ENCODE assay signal across 1 cellular context in genomic region chr1:198158766-198159589, GRCh38.
TF ChIP-seq lines count a peak whose summit lies in the region.

No MANE protein-coding gene starts in this region.

TF ChIP-seq in HepG2, 621 proteins besides CTCF, POLR2A, EP300 and RAD21 (continued from another document and continues in another):
- TF ChIP-seq, protein P1, sequence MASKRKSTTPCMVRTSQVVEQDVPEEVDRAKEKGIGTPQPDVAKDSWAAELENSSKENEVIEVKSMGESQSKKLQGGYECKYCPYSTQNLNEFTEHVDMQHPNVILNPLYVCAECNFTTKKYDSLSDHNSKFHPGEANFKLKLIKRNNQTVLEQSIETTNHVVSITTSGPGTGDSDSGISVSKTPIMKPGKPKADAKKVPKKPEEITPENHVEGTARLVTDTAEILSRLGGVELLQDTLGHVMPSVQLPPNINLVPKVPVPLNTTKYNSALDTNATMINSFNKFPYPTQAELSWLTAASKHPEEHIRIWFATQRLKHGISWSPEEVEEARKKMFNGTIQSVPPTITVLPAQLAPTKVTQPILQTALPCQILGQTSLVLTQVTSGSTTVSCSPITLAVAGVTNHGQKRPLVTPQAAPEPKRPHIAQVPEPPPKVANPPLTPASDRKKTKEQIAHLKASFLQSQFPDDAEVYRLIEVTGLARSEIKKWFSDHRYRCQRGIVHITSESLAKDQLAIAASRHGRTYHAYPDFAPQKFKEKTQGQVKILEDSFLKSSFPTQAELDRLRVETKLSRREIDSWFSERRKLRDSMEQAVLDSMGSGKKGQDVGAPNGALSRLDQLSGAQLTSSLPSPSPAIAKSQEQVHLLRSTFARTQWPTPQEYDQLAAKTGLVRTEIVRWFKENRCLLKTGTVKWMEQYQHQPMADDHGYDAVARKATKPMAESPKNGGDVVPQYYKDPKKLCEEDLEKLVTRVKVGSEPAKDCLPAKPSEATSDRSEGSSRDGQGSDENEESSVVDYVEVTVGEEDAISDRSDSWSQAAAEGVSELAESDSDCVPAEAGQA (IDR thresholded peaks at IDR 0.05; ENCODE audit: low read depth): no peak
- TF ChIP-seq, protein P1 (CRISPR knock-in tag; IDR thresholded peaks at IDR 0.05; ENCODE audit: borderline replicate concordance): no peak
- TF ChIP-seq DNMT1 (CRISPR knock-in tag; IDR thresholded peaks at IDR 0.05) (no peak), ZNF224 (CRISPR knock-in tag; IDR thresholded peaks at IDR 0.05) (no peak), ZBTB7A (CRISPR knock-in tag; IDR thresholded peaks at IDR 0.05) (no peak), ZKSCAN8 (CRISPR knock-in tag; IDR thresholded peaks at IDR 0.05; ENCODE audit: borderline replicate concordance) (no peak), ZNF773 (CRISPR knock-in tag; IDR thresholded peaks at IDR 0.05; ENCODE audit: borderline replicate concordance) (no peak), RBFOX2 (IDR thresholded peaks at IDR 0.05; ENCODE audit: low read depth, low read length) (peak; percentile 80), ZNF737 (CRISPR knock-in tag; IDR thresholded peaks at IDR 0.05; ENCODE audit: borderline replicate concordance) (no peak), HNF4G (IDR thresholded peaks at IDR 0.05; ENCODE audit: borderline replicate concordance, low read depth, low read length) (no peak), HNF4G (CRISPR knock-in tag; IDR thresholded peaks at IDR 0.05; ENCODE audit: borderline replicate concordance, low read depth) (no peak), SRY (CRISPR knock-in tag; IDR thresholded peaks at IDR 0.05) (no peak), PRPF4 (IDR thresholded peaks at IDR 0.05; ENCODE audit: low read depth, low read length, poor library complexity, severe bottlenecking) (no peak), ZFY (CRISPR knock-in tag; IDR thresholded peaks at IDR 0.05) (peak; percentile 93), ZNF136 (CRISPR knock-in tag; IDR thresholded peaks at IDR 0.05; ENCODE audit: low read depth) (no peak), CBX5 (CRISPR knock-in tag; IDR thresholded peaks at IDR 0.05; ENCODE audit: borderline replicate concordance) (no peak), ZNF432 (CRISPR knock-in tag; IDR thresholded peaks at IDR 0.05; ENCODE audit: borderline replicate concordance) (no peak), ATAD3A (CRISPR knock-in tag; IDR thresholded peaks at IDR 0.05) (no peak), HDAC1 (CRISPR knock-in tag; IDR thresholded peaks at IDR 0.05) (no peak; the same call in 1 of the 2 replicates), FOSL2 (CRISPR knock-in tag; IDR thresholded peaks at IDR 0.05) (peak; percentile 22; the same call in 1 of the 2 replicates), ETV6 (CRISPR knock-in tag; conservative IDR thresholded peaks at IDR 0.05) (no peak), RELA (CRISPR knock-in tag; IDR thresholded peaks at IDR 0.05) (no peak), BRD4 (CRISPR knock-in tag; IDR thresholded peaks at IDR 0.05) (no peak), NCOR1 (IDR thresholded peaks at IDR 0.05; ENCODE audit: borderline replicate concordance, low read length) (no peak), ZBTB44 (CRISPR knock-in tag; IDR thresholded peaks at IDR 0.05) (no peak), ZNF124 (CRISPR knock-in tag; IDR thresholded peaks at IDR 0.05) (no peak), SPEN (CRISPR knock-in tag; IDR thresholded peaks at IDR 0.05; ENCODE audit: low read depth) (peak; percentile 64), ZBTB1 (CRISPR knock-in tag; IDR thresholded peaks at IDR 0.05; ENCODE audit: borderline replicate concordance) (no peak), MAZ (IDR thresholded peaks at IDR 0.05; ENCODE audit: borderline replicate concordance, low read depth, low read length) (no peak), MAZ (CRISPR knock-in tag; IDR thresholded peaks at IDR 0.05; ENCODE audit: low read depth) (0 out of 2 replicates have a peak, but pooled peaks have one; percentile 42), DNMT3B (CRISPR knock-in tag; conservative IDR thresholded peaks at IDR 0.05) (no peak), TAF1 (CRISPR knock-in tag; IDR thresholded peaks at IDR 0.05) (peak; percentile 91), SRSF9 (IDR thresholded peaks at IDR 0.05; ENCODE audit: borderline replicate concordance, insufficient read depth, low read depth, low read length, poor library complexity, severe bottlenecking) (no peak), ERF (CRISPR knock-in tag; IDR thresholded peaks at IDR 0.05) (peak; percentile 67), ZFX (CRISPR knock-in tag; IDR thresholded peaks at IDR 0.05; ENCODE audit: low read depth) (peak; percentile 87), RXRA (CRISPR knock-in tag; IDR thresholded peaks at IDR 0.05) (no peak), ZNF235 (CRISPR knock-in tag; IDR thresholded peaks at IDR 0.05; ENCODE audit: borderline replicate concordance) (no peak), PTBP1 (IDR thresholded peaks at IDR 0.05; ENCODE audit: low read depth, low read length, poor library complexity, severe bottlenecking) (no peak), ZNF619 (CRISPR knock-in tag; IDR thresholded peaks at IDR 0.05) (no peak), ISX (CRISPR knock-in tag; conservative IDR thresholded peaks at IDR 0.05) (no peak), AHR (CRISPR knock-in tag; IDR thresholded peaks at IDR 0.05) (0 out of 2 replicates have a peak, but pooled peaks have one; percentile 37), HOXA5 (CRISPR knock-in tag; IDR thresholded peaks at IDR 0.05) (no peak; the same call in 1 of the 2 replicates), CEBPB (IDR thresholded peaks at IDR 0.05; ENCODE audit: borderline replicate concordance, low read depth, low read length) (no peak), CBX2 (IDR thresholded peaks at IDR 0.05; ENCODE audit: low read depth, low read length) (no peak), CBX2 (CRISPR knock-in tag; IDR thresholded peaks at IDR 0.05; ENCODE audit: low read depth) (no peak)
- TF ChIP-seq, protein P2, sequence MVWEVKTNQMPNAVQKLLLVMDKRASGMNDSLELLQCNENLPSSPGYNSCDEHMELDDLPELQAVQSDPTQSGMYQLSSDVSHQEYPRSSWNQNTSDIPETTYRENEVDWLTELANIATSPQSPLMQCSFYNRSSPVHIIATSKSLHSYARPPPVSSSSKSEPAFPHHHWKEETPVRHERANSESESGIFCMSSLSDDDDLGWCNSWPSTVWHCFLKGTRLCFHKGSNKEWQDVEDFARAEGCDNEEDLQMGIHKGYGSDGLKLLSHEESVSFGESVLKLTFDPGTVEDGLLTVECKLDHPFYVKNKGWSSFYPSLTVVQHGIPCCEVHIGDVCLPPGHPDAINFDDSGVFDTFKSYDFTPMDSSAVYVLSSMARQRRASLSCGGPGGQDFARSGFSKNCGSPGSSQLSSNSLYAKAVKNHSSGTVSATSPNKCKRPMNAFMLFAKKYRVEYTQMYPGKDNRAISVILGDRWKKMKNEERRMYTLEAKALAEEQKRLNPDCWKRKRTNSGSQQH (CRISPR knock-in tag; IDR thresholded peaks at IDR 0.05; ENCODE audit: low read depth): no peak
- TF ChIP-seq, protein P3, sequence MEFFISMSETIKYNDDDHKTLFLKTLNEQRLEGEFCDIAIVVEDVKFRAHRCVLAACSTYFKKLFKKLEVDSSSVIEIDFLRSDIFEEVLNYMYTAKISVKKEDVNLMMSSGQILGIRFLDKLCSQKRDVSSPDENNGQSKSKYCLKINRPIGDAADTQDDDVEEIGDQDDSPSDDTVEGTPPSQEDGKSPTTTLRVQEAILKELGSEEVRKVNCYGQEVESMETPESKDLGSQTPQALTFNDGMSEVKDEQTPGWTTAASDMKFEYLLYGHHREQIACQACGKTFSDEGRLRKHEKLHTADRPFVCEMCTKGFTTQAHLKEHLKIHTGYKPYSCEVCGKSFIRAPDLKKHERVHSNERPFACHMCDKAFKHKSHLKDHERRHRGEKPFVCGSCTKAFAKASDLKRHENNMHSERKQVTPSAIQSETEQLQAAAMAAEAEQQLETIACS (CRISPR knock-in tag; IDR thresholded peaks at IDR 0.05): no peak
- TF ChIP-seq, protein P4, sequence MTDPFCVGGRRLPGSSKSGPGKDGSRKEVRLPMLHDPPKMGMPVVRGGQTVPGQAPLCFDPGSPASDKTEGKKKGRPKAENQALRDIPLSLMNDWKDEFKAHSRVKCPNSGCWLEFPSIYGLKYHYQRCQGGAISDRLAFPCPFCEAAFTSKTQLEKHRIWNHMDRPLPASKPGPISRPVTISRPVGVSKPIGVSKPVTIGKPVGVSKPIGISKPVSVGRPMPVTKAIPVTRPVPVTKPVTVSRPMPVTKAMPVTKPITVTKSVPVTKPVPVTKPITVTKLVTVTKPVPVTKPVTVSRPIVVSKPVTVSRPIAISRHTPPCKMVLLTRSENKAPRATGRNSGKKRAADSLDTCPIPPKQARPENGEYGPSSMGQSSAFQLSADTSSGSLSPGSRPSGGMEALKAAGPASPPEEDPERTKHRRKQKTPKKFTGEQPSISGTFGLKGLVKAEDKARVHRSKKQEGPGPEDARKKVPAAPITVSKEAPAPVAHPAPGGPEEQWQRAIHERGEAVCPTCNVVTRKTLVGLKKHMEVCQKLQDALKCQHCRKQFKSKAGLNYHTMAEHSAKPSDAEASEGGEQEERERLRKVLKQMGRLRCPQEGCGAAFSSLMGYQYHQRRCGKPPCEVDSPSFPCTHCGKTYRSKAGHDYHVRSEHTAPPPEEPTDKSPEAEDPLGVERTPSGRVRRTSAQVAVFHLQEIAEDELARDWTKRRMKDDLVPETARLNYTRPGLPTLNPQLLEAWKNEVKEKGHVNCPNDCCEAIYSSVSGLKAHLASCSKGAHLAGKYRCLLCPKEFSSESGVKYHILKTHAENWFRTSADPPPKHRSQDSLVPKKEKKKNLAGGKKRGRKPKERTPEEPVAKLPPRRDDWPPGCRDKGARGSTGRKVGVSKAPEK (CRISPR knock-in tag; IDR thresholded peaks at IDR 0.05; ENCODE audit: borderline replicate concordance): no peak
- TF ChIP-seq, protein P5, sequence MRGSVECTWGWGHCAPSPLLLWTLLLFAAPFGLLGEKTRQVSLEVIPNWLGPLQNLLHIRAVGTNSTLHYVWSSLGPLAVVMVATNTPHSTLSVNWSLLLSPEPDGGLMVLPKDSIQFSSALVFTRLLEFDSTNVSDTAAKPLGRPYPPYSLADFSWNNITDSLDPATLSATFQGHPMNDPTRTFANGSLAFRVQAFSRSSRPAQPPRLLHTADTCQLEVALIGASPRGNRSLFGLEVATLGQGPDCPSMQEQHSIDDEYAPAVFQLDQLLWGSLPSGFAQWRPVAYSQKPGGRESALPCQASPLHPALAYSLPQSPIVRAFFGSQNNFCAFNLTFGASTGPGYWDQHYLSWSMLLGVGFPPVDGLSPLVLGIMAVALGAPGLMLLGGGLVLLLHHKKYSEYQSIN (CRISPR knock-in tag; IDR thresholded peaks at IDR 0.05; ENCODE audit: borderline replicate concordance): no peak
- TF ChIP-seq, protein P6, sequence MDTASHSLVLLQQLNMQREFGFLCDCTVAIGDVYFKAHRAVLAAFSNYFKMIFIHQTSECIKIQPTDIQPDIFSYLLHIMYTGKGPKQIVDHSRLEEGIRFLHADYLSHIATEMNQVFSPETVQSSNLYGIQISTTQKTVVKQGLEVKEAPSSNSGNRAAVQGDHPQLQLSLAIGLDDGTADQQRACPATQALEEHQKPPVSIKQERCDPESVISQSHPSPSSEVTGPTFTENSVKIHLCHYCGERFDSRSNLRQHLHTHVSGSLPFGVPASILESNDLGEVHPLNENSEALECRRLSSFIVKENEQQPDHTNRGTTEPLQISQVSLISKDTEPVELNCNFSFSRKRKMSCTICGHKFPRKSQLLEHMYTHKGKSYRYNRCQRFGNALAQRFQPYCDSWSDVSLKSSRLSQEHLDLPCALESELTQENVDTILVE (CRISPR knock-in tag; IDR thresholded peaks at IDR 0.05): no peak; the same call in 1 of the 2 replicates
- TF ChIP-seq, protein P7, sequence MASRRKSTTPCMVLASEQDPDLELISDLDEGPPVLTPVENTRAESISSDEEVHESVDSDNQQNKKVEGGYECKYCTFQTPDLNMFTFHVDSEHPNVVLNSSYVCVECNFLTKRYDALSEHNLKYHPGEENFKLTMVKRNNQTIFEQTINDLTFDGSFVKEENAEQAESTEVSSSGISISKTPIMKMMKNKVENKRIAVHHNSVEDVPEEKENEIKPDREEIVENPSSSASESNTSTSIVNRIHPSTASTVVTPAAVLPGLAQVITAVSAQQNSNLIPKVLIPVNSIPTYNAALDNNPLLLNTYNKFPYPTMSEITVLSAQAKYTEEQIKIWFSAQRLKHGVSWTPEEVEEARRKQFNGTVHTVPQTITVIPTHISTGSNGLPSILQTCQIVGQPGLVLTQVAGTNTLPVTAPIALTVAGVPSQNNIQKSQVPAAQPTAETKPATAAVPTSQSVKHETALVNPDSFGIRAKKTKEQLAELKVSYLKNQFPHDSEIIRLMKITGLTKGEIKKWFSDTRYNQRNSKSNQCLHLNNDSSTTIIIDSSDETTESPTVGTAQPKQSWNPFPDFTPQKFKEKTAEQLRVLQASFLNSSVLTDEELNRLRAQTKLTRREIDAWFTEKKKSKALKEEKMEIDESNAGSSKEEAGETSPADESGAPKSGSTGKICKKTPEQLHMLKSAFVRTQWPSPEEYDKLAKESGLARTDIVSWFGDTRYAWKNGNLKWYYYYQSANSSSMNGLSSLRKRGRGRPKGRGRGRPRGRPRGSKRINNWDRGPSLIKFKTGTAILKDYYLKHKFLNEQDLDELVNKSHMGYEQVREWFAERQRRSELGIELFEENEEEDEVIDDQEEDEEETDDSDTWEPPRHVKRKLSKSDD (CRISPR knock-in tag; IDR thresholded peaks at IDR 0.05; ENCODE audit: low read depth): no peak
